ENCODE assay signal across 8 cellular contexts in genomic region chr5:151155777-151156731, GRCh38. TPM values are rescaled to one million over a fixed set of nuclear protein-coding genes. Genes with fewer than 3 reads are reported as not detected.
DNase-seq lines count a peak whose midpoint lies in the region; ATAC-seq and TF ChIP-seq lines count a peak whose summit lies in the region.

No MANE protein-coding gene starts in this region.

- DNase-seq in CD4-positive, alpha-beta memory T cell, result no peak
- DNase-seq in Karpas-422 (no peak), left ventricle myocardium superior (no peak), sigmoid colon (peak; percentile 77), SHP77 (lab: John Stamatoyannopoulos, UW) (no peak), GM13976 (ENCODE audit: low spot score) (no peak)
- no peak for DNase-seq in activated T-helper 2 cell treated with anti-CD3 and anti-CD28 coated beads, Interferon-gamma antibody, Interleukin-2, Interleukin-4, amounts not matched to agents 10 μg/mL and 5 μg/mL and 100 μg/mL, durations not matched to agents 14 hours and 24 hours and 36 hours (ENCODE audit: low spot score)

- CTCF ChIA-PET in CD4-positive, alpha-beta memory T cell (lab: Charles Lee; ENCODE audit: partially characterized antibody), result interaction anchor here (40.5 to 50.2 kb wide), 2 partner anchors 3 to 23 kb away, joined by 2066 read pairs; partner anchors contain the start of gene ANXA6

- H3K27ac Mint-ChIP-seq in CD4-positive, alpha-beta memory T cell, result peak overlapping the region; percentile 93 to 99 (median 97)
- H3K27ac Mint-ChIP-seq in activated T-helper 2 cell treated with anti-CD3 and anti-CD28 coated beads, Interferon-gamma antibody, Interleukin-2, Interleukin-4, amounts not matched to agents 10 μg/mL and 5 μg/mL and 100 μg/mL, durations not matched to agents 14 hours and 24 hours and 36 hours, result peak overlapping the region; percentile 90

- WGBS in sigmoid colon, 2 donors, result 45 to 69% methylated on average over 12 of the region's 12 CpGs

- H3K27me3 Mint-ChIP-seq in CD4-positive, alpha-beta memory T cell, result no peaks in the 10 kb centered on the region
- H3K27me3 Mint-ChIP-seq in activated T-helper 2 cell treated with anti-CD3 and anti-CD28 coated beads, Interferon-gamma antibody, Interleukin-2, Interleukin-4, amounts not matched to agents 10 μg/mL and 5 μg/mL and 100 μg/mL, durations not matched to agents 14 hours and 24 hours and 36 hours (ENCODE audit: low read depth), result no peaks in the 10 kb centered on the region

- H2AFZ ChIP-seq in Karpas-422 (ENCODE audit: low read length), result no peak overlapping the region

- peaks cover 10 to 46% of the 10 kb centered on the region in 2 donors for H3K36me3 Mint-ChIP-seq in CD4-positive, alpha-beta memory T cell
- H3K36me3 Mint-ChIP-seq in activated T-helper 2 cell treated with anti-CD3 and anti-CD28 coated beads, Interferon-gamma antibody, Interleukin-2, Interleukin-4, amounts not matched to agents 10 μg/mL and 5 μg/mL and 100 μg/mL, durations not matched to agents 14 hours and 24 hours and 36 hours (ENCODE audit: low read depth), result peaks cover 47% of the 10 kb centered on the region

- peak overlapping the region; percentile 90 for H3K9ac ChIP-seq in Karpas-422 (ENCODE audit: low read length)

- in situ Hi-C loops in GM13976 (cut with MboI; ENCODE audit: low sequenced_read_pairs, unreplicated experiment), result loop anchor here (25.0 kb wide), 1 partner anchor 369 kb away; the partner anchor contains the start of gene SMIM3

- H3K27me3 ChIP-seq in CD4-positive, alpha-beta memory T cell (ENCODE audit: insufficient read depth, low read length), result no peaks in the 10 kb centered on the region
- H3K27me3 ChIP-seq in Karpas-422 (ENCODE audit: low read length) (no peaks in the 10 kb centered on the region), sigmoid colon (no peaks in the 10 kb centered on the region)

- ATAC-seq in GM19452 (IDR thresholded peaks at IDR 0.05; ENCODE audit: unreplicated experiment) (peak; percentile 21), left ventricle myocardium superior (peak; percentile 16)

- H4K20me1 ChIP-seq in Karpas-422 (ENCODE audit: insufficient read depth, low read depth, low read length), result no peaks in the 10 kb centered on the region

- H3K4me2 ChIP-seq in Karpas-422 (ENCODE audit: low read depth, low read length, poor library complexity, severe bottlenecking), result peak overlapping the region; percentile 87

- no peaks in the 10 kb centered on the region for H3K9me2 ChIP-seq in Karpas-422 (replicated peaks; ENCODE audit: insufficient read depth, low read length)

- peak overlapping the region; percentile 91 to 99 (median 97) for H3K4me3 Mint-ChIP-seq in CD4-positive, alpha-beta memory T cell
- peak overlapping the region; percentile 96 for H3K4me3 Mint-ChIP-seq in activated T-helper 2 cell treated with anti-CD3 and anti-CD28 coated beads, Interferon-gamma antibody, Interleukin-2, Interleukin-4, amounts not matched to agents 10 μg/mL and 5 μg/mL and 100 μg/mL, durations not matched to agents 14 hours and 24 hours and 36 hours (ENCODE audit: low read depth)

- no peak for TF ChIP-seq POLR2A in sigmoid colon (IDR thresholded peaks at IDR 0.05)

- no peaks in the 10 kb centered on the region for H3K9me3 ChIP-seq in CD4-positive, alpha-beta memory T cell (ENCODE audit: control insufficient read depth in 1 of 2, low read length in 2 of 2)
- H3K9me3 ChIP-seq in Karpas-422 (ENCODE audit: low read length) (no peaks in the 10 kb centered on the region), sigmoid colon (no peaks in the 10 kb centered on the region)

- intact Hi-C loops in CD4-positive, alpha-beta memory T cell (cut with micrococcal nuclease), result loop anchor here (1.0 to 10.0 kb wide), 10 partner anchors 15 to 744 kb away; partner anchors contain the start of genes CD74, G3BP1, GM2A and TNIP1
- intact Hi-C loops in activated T-helper 2 cell treated with anti-CD3 and anti-CD28 coated beads, Interferon-gamma antibody, Interleukin-2, Interleukin-4, amounts not matched to agents 10 μg/mL and 5 μg/mL and 100 μg/mL, durations not matched to agents 14 hours and 24 hours and 36 hours (cut with micrococcal nuclease), result loop anchor here (1.0 to 10.0 kb wide), 4 partner anchors 76 to 701 kb away; partner anchors contain the start of genes ATOX1 and RBM22
- intact Hi-C loops in left ventricle myocardium superior (cut with micrococcal nuclease), result no loop called here
- intact Hi-C loops in sigmoid colon (cut with DNase I), result loop anchor here (5.0 kb wide), 1 partner anchor 66 kb away; the partner anchor contains the start of gene CCDC69

- peak overlapping the region; percentile 84 for H3K27ac ChIP-seq in CD4-positive, alpha-beta memory T cell (ENCODE audit: low read depth, low read length)
- H3K27ac ChIP-seq in Karpas-422 (ENCODE audit: low read length) (peak overlapping the region; percentile 95), sigmoid colon (peak overlapping the region; percentile 88 to 97 (median 93))

- POLR2A ChIA-PET in CD4-positive, alpha-beta memory T cell (lab: Charles Lee; ENCODE audit: partially characterized antibody), result interaction anchor here (1.0 to 13.9 kb wide), 9 partner anchors 9 to 97 kb away, joined by 3 to 249 read pairs (median 12); partner anchors contain the start of genes CCDC69, GM2A and TNIP1

- TF ChIP-seq EP300 in sigmoid colon (IDR thresholded peaks at IDR 0.05), result no peak

- H3K4me1 Mint-ChIP-seq in CD4-positive, alpha-beta memory T cell, result peaks cover 52 to 89% (median 64%) of the 10 kb centered on the region in 4 donors
- peaks cover 62% of the 10 kb centered on the region for H3K4me1 Mint-ChIP-seq in activated T-helper 2 cell treated with anti-CD3 and anti-CD28 coated beads, Interferon-gamma antibody, Interleukin-2, Interleukin-4, amounts not matched to agents 10 μg/mL and 5 μg/mL and 100 μg/mL, durations not matched to agents 14 hours and 24 hours and 36 hours (ENCODE audit: low read depth)

- peaks cover 71% of the 10 kb centered on the region for H3K4me1 ChIP-seq in CD4-positive, alpha-beta memory T cell (ENCODE audit: insufficient read depth, low read length)
- H3K4me1 ChIP-seq in Karpas-422 (ENCODE audit: low read length), result peaks cover 86% of the 10 kb centered on the region
- peaks cover 0 to 70% (median 62%) of the 10 kb centered on the region in 4 donors for H3K4me1 ChIP-seq in sigmoid colon

- no peak for TF ChIP-seq CTCF in sigmoid colon (IDR thresholded peaks at IDR 0.05)
- no peak for TF ChIP-seq CTCF in GM13976 (IDR thresholded peaks at IDR 0.05; ENCODE audit: borderline replicate concordance, control extremely low read depth, extremely low read depth, insufficient read depth, missing control alignments)

- peak overlapping the region; percentile 80 to 90 for H3K4me3 ChIP-seq in CD4-positive, alpha-beta memory T cell (ENCODE audit: low read length in 2 of 2)
- H3K4me3 ChIP-seq in Karpas-422 (ENCODE audit: low read length), result peak overlapping the region; percentile 70
- H3K4me3 ChIP-seq in sigmoid colon, result peak overlapping the region; percentile 74 to 92 (median 82)

- H3K79me2 ChIP-seq in Karpas-422 (ENCODE audit: low read length), result peaks cover 73% of the 10 kb centered on the region

- no peaks in the 10 kb centered on the region for H3K9me3 Mint-ChIP-seq in CD4-positive, alpha-beta memory T cell
- no peaks in the 10 kb centered on the region for H3K9me3 Mint-ChIP-seq in activated T-helper 2 cell treated with anti-CD3 and anti-CD28 coated beads, Interferon-gamma antibody, Interleukin-2, Interleukin-4, amounts not matched to agents 10 μg/mL and 5 μg/mL and 100 μg/mL, durations not matched to agents 14 hours and 24 hours and 36 hours

- H3K36me3 ChIP-seq in CD4-positive, alpha-beta memory T cell (ENCODE audit: insufficient read depth, low read length), result no peaks in the 10 kb centered on the region
- H3K36me3 ChIP-seq in Karpas-422 (ENCODE audit: insufficient read depth, low read length) (no peaks in the 10 kb centered on the region), sigmoid colon (no peaks in the 10 kb centered on the region)

RNA-seq across cellular contexts. Expression of gene ANXA6, which starts 1.5 kb away (rescaled TPM):
- 100 to 1,000 TPM; 318 to 342 TPM for total RNA-seq in CD4-positive, alpha-beta memory T cell
- polyA plus RNA-seq in CD4-positive, alpha-beta memory T cell, result 100 to 1,000 TPM; 229 to 330 TPM
- total RNA-seq in Karpas-422 (2014; rRNA removed; shearing (Covaris generic); ENCODE audit: low replicate concordance), result 277 and 387 TPM in 2 replicates
- total RNA-seq in activated T-helper 2 cell treated with anti-CD3 and anti-CD28 coated beads, Interferon-gamma antibody, Interleukin-2, Interleukin-4, amounts not matched to agents 10 μg/mL and 5 μg/mL and 100 μg/mL, durations not matched to agents 14 hours and 24 hours and 36 hours, result 560 and 569 TPM in 2 replicates
- total RNA-seq in left ventricle myocardium superior (214 TPM), sigmoid colon (100 to 1,000 TPM; 233 to 333 (median 259) TPM)
- 100 to 1,000 TPM in 1 of 3 donors, 10 to 100 TPM in 2; 22.9 to 121 (median 45.0) TPM for polyA plus RNA-seq in sigmoid colon
